Comparison of ENCODE assay signal across 17 cellular contexts in the genomic region with DNA sequence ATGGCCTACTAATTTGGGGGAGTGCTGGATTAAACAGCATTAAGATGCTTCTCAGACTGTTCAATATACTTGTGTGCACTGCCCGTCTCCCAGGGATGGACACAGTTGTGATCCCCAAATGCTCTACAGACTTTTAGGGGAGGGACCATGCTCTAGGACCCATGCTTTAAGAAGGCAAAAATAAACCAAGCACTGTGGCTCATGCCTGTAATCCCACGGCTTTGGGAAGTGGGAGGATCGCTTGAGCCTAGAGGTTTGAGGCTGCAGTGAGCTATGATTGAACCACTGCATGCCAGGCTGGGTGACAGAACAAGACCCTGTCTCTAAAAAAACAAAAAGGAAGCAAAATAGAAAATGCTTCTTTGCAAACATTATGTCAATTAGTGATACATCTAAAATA.
A peak's percentile ranks its signal among the peaks of the same experiment; 100 is the strongest.
DNase-seq lines count a peak whose midpoint lies in the region; ATAC-seq lines count a peak whose summit lies in the region.
"Had no signal": no experiment of that assay in that cellular context is flagged by ENCODE, and none has a peak within 500 bp of the region (broad histone marks: within the 10 kb centered on the region; RNA-seq: fewer than 3 reads in every experiment).

No MANE protein-coding gene starts in this region.

- CTCF ChIA-PET in CD8-positive, alpha-beta memory T cell (lab: Charles Lee): interaction anchor here (0.8 to 2.2 kb wide), 8 partner anchors 13 to 171 kb away, joined by 3 to 13 read pairs (median 3); no protein-coding TSS in a partner anchor
- CTCF ChIA-PET in activated CD8-positive, alpha-beta T cell treated with anti-CD3 and anti-CD28 coated beads, Interleukin-2, amount 10 ng/mL, durations not matched to agents 7 days and 5 days (lab: Charles Lee): interaction anchor here (1.1 to 2.2 kb wide), 5 partner anchors 9 to 217 kb away, joined by 3 to 14 read pairs (median 4); no protein-coding TSS in a partner anchor

- H3K27me3 ChIP-seq in BLaER1 treated with 17β-estradiol and CSF1 and Interleukin-3, amounts not matched to agents 10 nM and 100 nM: no peaks in the 10 kb centered on the region
- H3K27me3 ChIP-seq in CD8-positive, alpha-beta memory T cell (ENCODE audit: insufficient read depth, low read length, poor library complexity, severe bottlenecking): no peaks in the 10 kb centered on the region
- H3K27me3 ChIP-seq: right lobe of liver, suprapubic skin had no signal

- H3K27me3 Mint-ChIP-seq in CD8-positive, alpha-beta memory T cell: no peaks in the 10 kb centered on the region
- H3K27me3 Mint-ChIP-seq in activated CD8-positive, alpha-beta T cell treated with anti-CD3 and anti-CD28 coated beads, Interleukin-2, amount 10 ng/mL, durations not matched to agents 7 days and 5 days (ENCODE audit: low read depth): no peaks in the 10 kb centered on the region

- H3K4me3 ChIP-seq in BLaER1 treated with 17β-estradiol and CSF1 and Interleukin-3, amounts not matched to agents 10 nM and 100 nM: no peak overlapping the region
- H3K4me3 ChIP-seq in CD8-positive, alpha-beta memory T cell (ENCODE audit: low read length): peak overlapping the region; percentile 15
- H3K4me3 ChIP-seq: right lobe of liver, suprapubic skin had no signal

- H3K9me3 Mint-ChIP-seq in CD8-positive, alpha-beta memory T cell: no peaks in the 10 kb centered on the region
- no peaks in the 10 kb centered on the region for H3K9me3 Mint-ChIP-seq in activated CD8-positive, alpha-beta T cell treated with anti-CD3 and anti-CD28 coated beads, Interleukin-2, amount 10 ng/mL, durations not matched to agents 7 days and 5 days (ENCODE audit: insufficient read depth)

- peak overlapping the region in 8 of 11 experiments; percentile 23 to 74 (median 62); a peak in 14 of 22 replicates for H3K4me2 ChIP-seq in BLaER1 treated with 17β-estradiol and CSF1 and Interleukin-3, amounts not matched to agents 10 nM and 100 nM

- H3K4me1 ChIP-seq in BLaER1 treated with 17β-estradiol and CSF1 and Interleukin-3, amounts not matched to agents 10 nM and 100 nM: peaks cover 0 to 26% (median 16%) of the 10 kb centered on the region in 10 experiments; a peak in 15 of 20 replicates
- H3K4me1 ChIP-seq in CD8-positive, alpha-beta memory T cell (ENCODE audit: insufficient read depth, low read length): peaks cover 75% of the 10 kb centered on the region
- H3K4me1 ChIP-seq: right lobe of liver, suprapubic skin had no signal

- peaks cover 0 to 17% (median 3%) of the 10 kb centered on the region in 11 experiments; a peak in 8 of 22 replicates for H4K20me1 ChIP-seq in BLaER1 treated with 17β-estradiol and CSF1 and Interleukin-3, amounts not matched to agents 10 nM and 100 nM

- H3K27ac Mint-ChIP-seq in CD8-positive, alpha-beta memory T cell: peak overlapping the region; percentile 52 to 96 (median 92)
- H3K27ac Mint-ChIP-seq in activated CD8-positive, alpha-beta T cell treated with anti-CD3 and anti-CD28 coated beads, Interleukin-2, amount 10 ng/mL, durations not matched to agents 7 days and 5 days: peak overlapping the region; percentile 52

- H3K4me3 Mint-ChIP-seq in CD8-positive, alpha-beta memory T cell: peak overlapping the region in 6 of 7 donors; percentile 39 to 75 (median 52)
- no peak overlapping the region for H3K4me3 Mint-ChIP-seq in activated CD8-positive, alpha-beta T cell treated with anti-CD3 and anti-CD28 coated beads, Interleukin-2, amount 10 ng/mL, durations not matched to agents 7 days and 5 days

- no peak overlapping the region for H3K27ac ChIP-seq in BLaER1 treated with 17β-estradiol and CSF1 and Interleukin-3, amounts not matched to agents 10 nM and 100 nM
- no peak overlapping the region for H3K27ac ChIP-seq in CD8-positive, alpha-beta memory T cell (ENCODE audit: low read depth, low read length)
- H3K27ac ChIP-seq: right lobe of liver, suprapubic skin had no signal

- H3K9ac ChIP-seq in BLaER1 treated with 17β-estradiol and CSF1 and Interleukin-3, amounts not matched to agents 10 nM and 100 nM: no peak overlapping the region; a peak in 1 of 22 replicates

- DNase-seq in CD8-positive, alpha-beta memory T cell: no peak
- DNase-seq in activated CD8-positive, alpha-beta T cell treated with anti-CD3 and anti-CD28 coated beads, Interleukin-2, amount 10 ng/mL, durations not matched to agents 7 days and 5 days: no peak
- DNase-seq in myocyte (ENCODE audit: low read depth) (peak; percentile 75), HPDE6-E6E7 (ENCODE audit: extremely low spot score) (no peak)
- DNase-seq: AML-193; dermis blood vessel endothelial cell; DMS 273 treated with DMSO at 0.1 percent for 48 hours; left ventricle myocardium superior; NCI-H2029 treated with DMSO at 0.1 percent for 48 hours; NCI-H526; right lobe of liver; stimulated activated CD4-positive, alpha-beta T cell treated with anti-CD3 and anti-CD28 coated beads, Interleukin-1b, Interleukin-23, amount 100 ng/mL, for 48 hours had no signal

- POLR2A ChIA-PET in CD8-positive, alpha-beta memory T cell (lab: Charles Lee): interaction anchor here (0.6 to 1.6 kb wide), 3 partner anchors 64 to 104 kb away, joined by 4 to 9 read pairs (median 6); a partner anchor contains a TSS
- POLR2A ChIA-PET in activated CD8-positive, alpha-beta T cell treated with anti-CD3 and anti-CD28 coated beads, Interleukin-2, amount 10 ng/mL, durations not matched to agents 7 days and 5 days (lab: Charles Lee): interaction anchor here (0.7 to 1.8 kb wide), 2 partner anchors 46 to 65 kb away, joined by 3 to 10 read pairs; no protein-coding TSS in a partner anchor

- no peak for ATAC-seq in activated CD8-positive, alpha-beta T cell treated with anti-CD3 and anti-CD28 coated beads, Interleukin-2, amount 10 ng/mL, durations not matched to agents 7 days and 5 days
- ATAC-seq in GM18519 (IDR thresholded peaks at IDR 0.05; ENCODE audit: low FRiP score, unreplicated experiment) (no peak), GM19328 (IDR thresholded peaks at IDR 0.05; ENCODE audit: unreplicated experiment) (no peak)
- ATAC-seq: esophagus mucosa, left ventricle myocardium superior, right lobe of liver had no signal

- peaks cover 5 to 51% (median 14%) of the 10 kb centered on the region in 3 donors for H3K36me3 Mint-ChIP-seq in CD8-positive, alpha-beta memory T cell
- peaks cover 41% of the 10 kb centered on the region for H3K36me3 Mint-ChIP-seq in activated CD8-positive, alpha-beta T cell treated with anti-CD3 and anti-CD28 coated beads, Interleukin-2, amount 10 ng/mL, durations not matched to agents 7 days and 5 days (ENCODE audit: low read depth)

- peaks cover 60 to 82% (median 72%) of the 10 kb centered on the region in 3 donors for H3K4me1 Mint-ChIP-seq in CD8-positive, alpha-beta memory T cell
- peaks cover 38% of the 10 kb centered on the region for H3K4me1 Mint-ChIP-seq in activated CD8-positive, alpha-beta T cell treated with anti-CD3 and anti-CD28 coated beads, Interleukin-2, amount 10 ng/mL, durations not matched to agents 7 days and 5 days (ENCODE audit: low read depth)

- peaks cover 12 to 34% (median 20%) of the 10 kb centered on the region in 11 experiments; a peak in 20 of 22 replicates for H3K9me3 ChIP-seq in BLaER1 treated with 17β-estradiol and CSF1 and Interleukin-3, amounts not matched to agents 10 nM and 100 nM (replicated peaks in 1 of 11)
- no peaks in the 10 kb centered on the region for H3K9me3 ChIP-seq in CD8-positive, alpha-beta memory T cell (ENCODE audit: low read length)
- H3K9me3 ChIP-seq: right lobe of liver, suprapubic skin had no signal

- peaks cover 26 to 71% (median 48%) of the 10 kb centered on the region in 11 experiments for H3K36me3 ChIP-seq in BLaER1 treated with 17β-estradiol and CSF1 and Interleukin-3, amounts not matched to agents 10 nM and 100 nM
- H3K36me3 ChIP-seq in CD8-positive, alpha-beta memory T cell (ENCODE audit: insufficient read depth, low read length): peaks cover 5% of the 10 kb centered on the region
- H3K36me3 ChIP-seq: right lobe of liver had no signal
